Comparison of ENCODE assay signal across 23 cellular contexts in genomic region chr22:49536571-49537131, GRCh38.
A peak's percentile ranks its signal among the peaks of the same experiment; 100 is the strongest.
DNase-seq lines count a peak whose midpoint lies in the region; ATAC-seq and TF ChIP-seq lines count a peak whose summit lies in the region.
"Had no signal": no experiment of that assay in that cellular context is flagged by ENCODE, and none has a peak within 500 bp of the region (broad histone marks: within the 10 kb centered on the region; RNA-seq: fewer than 3 reads in every experiment).

No MANE protein-coding gene starts in this region.

- H3K27me3 Mint-ChIP-seq in WTC11 (ENCODE audit: low read depth): no peaks in the 10 kb centered on the region
- H3K27me3 Mint-ChIP-seq: activated CD4-positive, alpha-beta T cell treated with anti-CD3 and anti-CD28 coated beads for 36 hours; activated naive CD4-positive, alpha-beta T cell treated with anti-CD3 and anti-CD28 coated beads, Interleukin-2, amount 50 U/mL, for 24 hours; B cell had no signal

- H3K4me2 ChIP-seq in osteoblast (ENCODE audit: insufficient read depth, low read length): no peak overlapping the region

- in situ Hi-C loops in GM13976 (cut with MboI; ENCODE audit: low sequenced_read_pairs, unreplicated experiment): no loop called here

- peaks cover 56% of the 10 kb centered on the region for H3K4me1 Mint-ChIP-seq in WTC11
- H3K4me1 Mint-ChIP-seq: activated CD4-positive, alpha-beta T cell treated with anti-CD3 and anti-CD28 coated beads for 36 hours; activated naive CD4-positive, alpha-beta T cell treated with anti-CD3 and anti-CD28 coated beads, Interleukin-2, amount 50 U/mL, for 24 hours; B cell had no signal

- H3K4me3 ChIP-seq in osteoblast (ENCODE audit: insufficient read depth, low read length): no peak overlapping the region

- H3K27ac ChIP-seq in osteoblast (ENCODE audit: low read depth, low read length): no peak overlapping the region

- H3K9ac ChIP-seq in ES-I3 (ENCODE audit: low read depth, low read length): peak overlapping the region; percentile 14

- H3K9me3 ChIP-seq in ES-I3 (ENCODE audit: control insufficient read depth, insufficient read depth, low read length): no peaks in the 10 kb centered on the region
- H3K9me3 ChIP-seq in osteoblast (ENCODE audit: low read depth, low read length): no peaks in the 10 kb centered on the region

- CTCF ChIA-PET in WTC11 (lab: Charles Lee): interaction anchor here (0.8 to 1.6 kb wide), 4 partner anchors 12 to 139 kb away, joined by 4 read pairs; no protein-coding TSS in a partner anchor

- H3K4me1 ChIP-seq in ES-I3 (ENCODE audit: insufficient read depth, low read length) (peaks cover 12% of the 10 kb centered on the region), osteoblast (ENCODE audit: insufficient read depth, low read length) (no peaks in the 10 kb centered on the region)

- no peaks in the 10 kb centered on the region; the same call in 1 of the 2 replicates for H3K36me3 ChIP-seq in ES-I3 (ENCODE audit: insufficient read depth, low read length)
- H3K36me3 ChIP-seq in osteoblast (ENCODE audit: insufficient read depth, low read length): no peaks in the 10 kb centered on the region

- 0 out of 2 replicates have a peak, but pooled peaks cover 3% of the 10 kb centered on the region for H3K9me3 Mint-ChIP-seq in WTC11
- H3K9me3 Mint-ChIP-seq: activated naive CD4-positive, alpha-beta T cell treated with anti-CD3 and anti-CD28 coated beads, Interleukin-2, amount 50 U/mL, for 24 hours; T-helper 1 cell treated with Interleukin-12 subunit alpha and Interleukin-12 subunit beta and Interleukin-4 antibody, amounts not matched to agents 30 μg/mL and 1 μg/mL, for 36 hours had no signal

- peak; percentile 81 for DNase-seq in WTC11 (ENCODE audit: low spot score)
- DNase-seq in iPS-NIHi7 (ENCODE audit: extremely low spot score): peak; percentile 81
- DNase-seq in osteoblast (ENCODE audit: insufficient read length, low spot score, missing footprints): peak; percentile 78
- no peak for DNase-seq in GM13976 (ENCODE audit: low spot score)
- no peak for DNase-seq in KG1 (lab: John Stamatoyannopoulos, UW)
- no peak for DNase-seq in stimulated activated CD4-positive, alpha-beta T cell treated with anti-CD3 and anti-CD28 coated beads, Interleukin-12 subunit alpha, Interleukin-12 subunit beta, amount 100 ng/mL, for 4 hours
- DNase-seq: activated CD4-positive, alpha-beta T cell treated with anti-CD3 and anti-CD28 coated beads for 36 hours; activated T-cell treated with anti-CD3 and anti-CD28 coated beads, Interleukin-2, amount 50 U/mL, for 48 hours; dermis blood vessel endothelial cell; DMS153; GDM1; glutamatergic neuron; NCI-H1048; NCI-H2029; NCI-H2227 treated with DMSO at 0.1 percent for 48 hours; RPMI8226; stimulated activated CD4-positive, alpha-beta T cell treated with anti-CD3 and anti-CD28 coated beads, Interleukin-1b, Interleukin-23, amount 100 ng/mL, for 48 hours had no signal

- no peak overlapping the region for H2AFZ ChIP-seq in osteoblast (ENCODE audit: low read length)

- H3K4me3 Mint-ChIP-seq in WTC11: peak overlapping the region; percentile 55
- H3K4me3 Mint-ChIP-seq: activated CD4-positive, alpha-beta T cell treated with anti-CD3 and anti-CD28 coated beads for 36 hours; activated naive CD4-positive, alpha-beta T cell treated with anti-CD3 and anti-CD28 coated beads, Interleukin-2, amount 50 U/mL, for 24 hours; B cell; T-helper 1 cell treated with Interleukin-12 subunit alpha and Interleukin-12 subunit beta and Interleukin-4 antibody, amounts not matched to agents 30 μg/mL and 1 μg/mL, for 36 hours had no signal

- no peaks in the 10 kb centered on the region for H3K27me3 ChIP-seq in osteoblast (ENCODE audit: insufficient read depth, low read length)

- peak overlapping the region; percentile 99 for H3K27ac Mint-ChIP-seq in WTC11
- H3K27ac Mint-ChIP-seq: activated CD4-positive, alpha-beta T cell treated with anti-CD3 and anti-CD28 coated beads for 36 hours; activated naive CD4-positive, alpha-beta T cell treated with anti-CD3 and anti-CD28 coated beads, Interleukin-2, amount 50 U/mL, for 24 hours; B cell; T-helper 1 cell treated with Interleukin-12 subunit alpha and Interleukin-12 subunit beta and Interleukin-4 antibody, amounts not matched to agents 30 μg/mL and 1 μg/mL, for 36 hours had no signal

- no peaks in the 10 kb centered on the region for H3K79me2 ChIP-seq in osteoblast (ENCODE audit: insufficient read depth, low read length)

- H3K36me3 Mint-ChIP-seq in WTC11: no peaks in the 10 kb centered on the region
- H3K36me3 Mint-ChIP-seq: activated naive CD4-positive, alpha-beta T cell treated with anti-CD3 and anti-CD28 coated beads, Interleukin-2, amount 50 U/mL, for 24 hours had no signal

- TF ChIP-seq CTCF in WTC11 (IDR thresholded peaks at IDR 0.05) (no peak), osteoblast (IDR thresholded peaks at IDR 0.05; ENCODE audit: extremely low read depth, low read depth, low read length) (no peak), GM13976 (IDR thresholded peaks at IDR 0.05; ENCODE audit: borderline replicate concordance, control extremely low read depth, extremely low read depth, insufficient read depth, missing control alignments) (no peak)

- POLR2A ChIA-PET in WTC11 (lab: Charles Lee): interaction anchor here (0.9 kb wide), 1 partner anchor 90 kb away, joined by 4 read pairs; no protein-coding TSS in a partner anchor

- ATAC-seq in WTC11: peak; percentile 91
- ATAC-seq in GM21367 (IDR thresholded peaks at IDR 0.05; ENCODE audit: unreplicated experiment): no peak
- ATAC-seq: activated CD4-positive, alpha-beta T cell treated with anti-CD3 and anti-CD28 coated beads for 36 hours; left lobe of liver had no signal

- no peaks in the 10 kb centered on the region for H4K20me1 ChIP-seq in osteoblast (ENCODE audit: insufficient read depth, low read length)

TF ChIP-seq in WTC11, 78 proteins besides CTCF, POLR2A, EP300 and RAD21 (continues in another document):
- TF ChIP-seq ZMAT4 (CRISPR knock-in tag; IDR thresholded peaks at IDR 0.05) (no peak), E2F5 (CRISPR knock-in tag; IDR thresholded peaks at IDR 0.05) (no peak), ZNF423 (CRISPR knock-in tag; IDR thresholded peaks at IDR 0.05) (peak; percentile 52), SP1 (CRISPR knock-in tag; conservative IDR thresholded peaks at IDR 0.05) (0 out of 2 replicates have a peak, but pooled peaks have one; percentile 11), NR1H2 (CRISPR knock-in tag; IDR thresholded peaks at IDR 0.05) (no peak), PREB (CRISPR knock-in tag; IDR thresholded peaks at IDR 0.05; ENCODE audit: borderline replicate concordance) (no peak), ZNF232 (CRISPR knock-in tag; IDR thresholded peaks at IDR 0.05) (0 out of 2 replicates have a peak, but pooled peaks have one; percentile 51), E2F1 (CRISPR knock-in tag; IDR thresholded peaks at IDR 0.05) (no peak), ZBTB43 (CRISPR knock-in tag; IDR thresholded peaks at IDR 0.05) (no peak), NFYB (CRISPR knock-in tag; conservative IDR thresholded peaks at IDR 0.05; ENCODE audit: low read depth) (no peak), HMGA2 (CRISPR knock-in tag; IDR thresholded peaks at IDR 0.05) (no peak)

Comparison
In these comparisons a context has a peak if more than half of its experiments do, and no peak if none do; other contexts are left out.
1. DNase-seq: peak in WTC11 (single experiment), iPS-NIHi7 (single experiment) and osteoblast (single experiment); none in GM13976 (single experiment), KG1 (single experiment) and stimulated activated CD4-positive, alpha-beta T cell treated with anti-CD3 and anti-CD28 coated beads, Interleukin-12 subunit alpha, Interleukin-12 subunit beta, amount 100 ng/mL, for 4 hours (single experiment).